1 cellular context compared by ENCODE assay signal in the genomic region with DNA sequence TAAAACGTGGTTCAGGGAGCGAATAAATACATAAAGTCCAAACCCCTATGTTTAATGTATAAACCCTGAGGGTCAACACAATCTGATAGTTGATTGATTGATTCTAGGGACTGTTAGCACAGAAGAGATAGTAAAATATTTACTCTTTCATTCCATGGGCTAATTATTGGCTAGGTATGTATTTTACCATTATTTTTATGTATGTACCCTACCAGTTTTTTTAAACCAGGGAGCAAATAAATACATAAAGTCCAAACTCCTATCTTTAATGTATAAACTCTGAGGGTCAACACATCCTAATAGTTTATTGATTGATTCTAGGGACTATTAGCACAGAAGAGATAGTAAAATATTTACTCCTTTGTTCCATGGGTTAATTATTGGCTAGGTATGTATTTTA.
A peak's percentile ranks its signal among the peaks of the same experiment; 100 is the strongest.
TF ChIP-seq lines count a peak whose summit lies in the region.

No MANE protein-coding gene starts in this region.

TF ChIP-seq in HepG2, 621 proteins besides CTCF, POLR2A, EP300 and RAD21 (continued from another document and continues in another):
- TF ChIP-seq MAFF (IDR thresholded peaks at IDR 0.05; ENCODE audit: low read depth, low read length): no peak
- TF ChIP-seq, protein P1, sequence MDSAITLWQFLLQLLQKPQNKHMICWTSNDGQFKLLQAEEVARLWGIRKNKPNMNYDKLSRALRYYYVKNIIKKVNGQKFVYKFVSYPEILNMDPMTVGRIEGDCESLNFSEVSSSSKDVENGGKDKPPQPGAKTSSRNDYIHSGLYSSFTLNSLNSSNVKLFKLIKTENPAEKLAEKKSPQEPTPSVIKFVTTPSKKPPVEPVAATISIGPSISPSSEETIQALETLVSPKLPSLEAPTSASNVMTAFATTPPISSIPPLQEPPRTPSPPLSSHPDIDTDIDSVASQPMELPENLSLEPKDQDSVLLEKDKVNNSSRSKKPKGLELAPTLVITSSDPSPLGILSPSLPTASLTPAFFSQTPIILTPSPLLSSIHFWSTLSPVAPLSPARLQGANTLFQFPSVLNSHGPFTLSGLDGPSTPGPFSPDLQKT (CRISPR knock-in tag; IDR thresholded peaks at IDR 0.05; ENCODE audit: borderline replicate concordance): no peak
- no peak for TF ChIP-seq KAT7 (CRISPR knock-in tag; IDR thresholded peaks at IDR 0.05; ENCODE audit: borderline replicate concordance)
- peak; percentile 93; the same call in 1 of the 2 replicates for TF ChIP-seq MIXL1 (CRISPR knock-in tag; IDR thresholded peaks at IDR 0.05)
- no peak for TF ChIP-seq POLR2G (IDR thresholded peaks at IDR 0.05; ENCODE audit: low read depth, low read length)
- no peak for TF ChIP-seq DNMT1 (CRISPR knock-in tag; IDR thresholded peaks at IDR 0.05)
- TF ChIP-seq, protein P2, sequence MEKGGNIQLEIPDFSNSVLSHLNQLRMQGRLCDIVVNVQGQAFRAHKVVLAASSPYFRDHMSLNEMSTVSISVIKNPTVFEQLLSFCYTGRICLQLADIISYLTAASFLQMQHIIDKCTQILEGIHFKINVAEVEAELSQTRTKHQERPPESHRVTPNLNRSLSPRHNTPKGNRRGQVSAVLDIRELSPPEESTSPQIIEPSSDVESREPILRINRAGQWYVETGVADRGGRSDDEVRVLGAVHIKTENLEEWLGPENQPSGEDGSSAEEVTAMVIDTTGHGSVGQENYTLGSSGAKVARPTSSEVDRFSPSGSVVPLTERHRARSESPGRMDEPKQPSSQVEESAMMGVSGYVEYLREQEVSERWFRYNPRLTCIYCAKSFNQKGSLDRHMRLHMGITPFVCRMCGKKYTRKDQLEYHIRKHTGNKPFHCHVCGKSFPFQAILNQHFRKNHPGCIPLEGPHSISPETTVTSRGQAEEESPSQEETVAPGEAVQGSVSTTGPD (CRISPR knock-in tag; IDR thresholded peaks at IDR 0.05): no peak
- TF ChIP-seq ZBTB8A (CRISPR knock-in tag; IDR thresholded peaks at IDR 0.05; ENCODE audit: borderline replicate concordance, low read depth): no peak
- peak; percentile 67; the same call in 1 of the 2 replicates for TF ChIP-seq MED1 (CRISPR knock-in tag; IDR thresholded peaks at IDR 0.05)
- TF ChIP-seq, protein P3, sequence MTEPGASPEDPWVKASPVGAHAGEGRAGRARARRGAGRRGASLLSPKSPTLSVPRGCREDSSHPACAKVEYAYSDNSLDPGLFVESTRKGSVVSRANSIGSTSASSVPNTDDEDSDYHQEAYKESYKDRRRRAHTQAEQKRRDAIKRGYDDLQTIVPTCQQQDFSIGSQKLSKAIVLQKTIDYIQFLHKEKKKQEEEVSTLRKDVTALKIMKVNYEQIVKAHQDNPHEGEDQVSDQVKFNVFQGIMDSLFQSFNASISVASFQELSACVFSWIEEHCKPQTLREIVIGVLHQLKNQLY (CRISPR knock-in tag; IDR thresholded peaks at IDR 0.05): 0 out of 2 replicates have a peak, but pooled peaks have one; percentile 13
- TF ChIP-seq CREB1 (IDR thresholded peaks at IDR 0.05): no peak
- TF ChIP-seq CREB1 (CRISPR knock-in tag; IDR thresholded peaks at IDR 0.05): peak; percentile 45
- TF ChIP-seq NR2F6 (IDR thresholded peaks at IDR 0.05): peak; percentile 89
- TF ChIP-seq NR2F6 (CRISPR knock-in tag; IDR thresholded peaks at IDR 0.05): peak; percentile 52
- TF ChIP-seq, protein P4, sequence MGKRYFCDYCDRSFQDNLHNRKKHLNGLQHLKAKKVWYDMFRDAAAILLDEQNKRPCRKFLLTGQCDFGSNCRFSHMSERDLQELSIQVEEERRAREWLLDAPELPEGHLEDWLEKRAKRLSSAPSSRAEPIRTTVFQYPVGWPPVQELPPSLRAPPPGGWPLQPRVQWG (CRISPR knock-in tag; IDR thresholded peaks at IDR 0.05; ENCODE audit: borderline replicate concordance, low read depth): no peak
- TF ChIP-seq ZNF569 (CRISPR knock-in tag; IDR thresholded peaks at IDR 0.05; ENCODE audit: borderline replicate concordance): no peak
- no peak for TF ChIP-seq PHF21A (CRISPR knock-in tag; IDR thresholded peaks at IDR 0.05)
- TF ChIP-seq CREM (IDR thresholded peaks at IDR 0.05): peak; percentile 95
- no peak for TF ChIP-seq CREM (CRISPR knock-in tag; IDR thresholded peaks at IDR 0.05)
- TF ChIP-seq, protein P5, sequence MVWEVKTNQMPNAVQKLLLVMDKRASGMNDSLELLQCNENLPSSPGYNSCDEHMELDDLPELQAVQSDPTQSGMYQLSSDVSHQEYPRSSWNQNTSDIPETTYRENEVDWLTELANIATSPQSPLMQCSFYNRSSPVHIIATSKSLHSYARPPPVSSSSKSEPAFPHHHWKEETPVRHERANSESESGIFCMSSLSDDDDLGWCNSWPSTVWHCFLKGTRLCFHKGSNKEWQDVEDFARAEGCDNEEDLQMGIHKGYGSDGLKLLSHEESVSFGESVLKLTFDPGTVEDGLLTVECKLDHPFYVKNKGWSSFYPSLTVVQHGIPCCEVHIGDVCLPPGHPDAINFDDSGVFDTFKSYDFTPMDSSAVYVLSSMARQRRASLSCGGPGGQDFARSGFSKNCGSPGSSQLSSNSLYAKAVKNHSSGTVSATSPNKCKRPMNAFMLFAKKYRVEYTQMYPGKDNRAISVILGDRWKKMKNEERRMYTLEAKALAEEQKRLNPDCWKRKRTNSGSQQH (CRISPR knock-in tag; IDR thresholded peaks at IDR 0.05; ENCODE audit: low read depth): no peak
- TF ChIP-seq, protein P6, sequence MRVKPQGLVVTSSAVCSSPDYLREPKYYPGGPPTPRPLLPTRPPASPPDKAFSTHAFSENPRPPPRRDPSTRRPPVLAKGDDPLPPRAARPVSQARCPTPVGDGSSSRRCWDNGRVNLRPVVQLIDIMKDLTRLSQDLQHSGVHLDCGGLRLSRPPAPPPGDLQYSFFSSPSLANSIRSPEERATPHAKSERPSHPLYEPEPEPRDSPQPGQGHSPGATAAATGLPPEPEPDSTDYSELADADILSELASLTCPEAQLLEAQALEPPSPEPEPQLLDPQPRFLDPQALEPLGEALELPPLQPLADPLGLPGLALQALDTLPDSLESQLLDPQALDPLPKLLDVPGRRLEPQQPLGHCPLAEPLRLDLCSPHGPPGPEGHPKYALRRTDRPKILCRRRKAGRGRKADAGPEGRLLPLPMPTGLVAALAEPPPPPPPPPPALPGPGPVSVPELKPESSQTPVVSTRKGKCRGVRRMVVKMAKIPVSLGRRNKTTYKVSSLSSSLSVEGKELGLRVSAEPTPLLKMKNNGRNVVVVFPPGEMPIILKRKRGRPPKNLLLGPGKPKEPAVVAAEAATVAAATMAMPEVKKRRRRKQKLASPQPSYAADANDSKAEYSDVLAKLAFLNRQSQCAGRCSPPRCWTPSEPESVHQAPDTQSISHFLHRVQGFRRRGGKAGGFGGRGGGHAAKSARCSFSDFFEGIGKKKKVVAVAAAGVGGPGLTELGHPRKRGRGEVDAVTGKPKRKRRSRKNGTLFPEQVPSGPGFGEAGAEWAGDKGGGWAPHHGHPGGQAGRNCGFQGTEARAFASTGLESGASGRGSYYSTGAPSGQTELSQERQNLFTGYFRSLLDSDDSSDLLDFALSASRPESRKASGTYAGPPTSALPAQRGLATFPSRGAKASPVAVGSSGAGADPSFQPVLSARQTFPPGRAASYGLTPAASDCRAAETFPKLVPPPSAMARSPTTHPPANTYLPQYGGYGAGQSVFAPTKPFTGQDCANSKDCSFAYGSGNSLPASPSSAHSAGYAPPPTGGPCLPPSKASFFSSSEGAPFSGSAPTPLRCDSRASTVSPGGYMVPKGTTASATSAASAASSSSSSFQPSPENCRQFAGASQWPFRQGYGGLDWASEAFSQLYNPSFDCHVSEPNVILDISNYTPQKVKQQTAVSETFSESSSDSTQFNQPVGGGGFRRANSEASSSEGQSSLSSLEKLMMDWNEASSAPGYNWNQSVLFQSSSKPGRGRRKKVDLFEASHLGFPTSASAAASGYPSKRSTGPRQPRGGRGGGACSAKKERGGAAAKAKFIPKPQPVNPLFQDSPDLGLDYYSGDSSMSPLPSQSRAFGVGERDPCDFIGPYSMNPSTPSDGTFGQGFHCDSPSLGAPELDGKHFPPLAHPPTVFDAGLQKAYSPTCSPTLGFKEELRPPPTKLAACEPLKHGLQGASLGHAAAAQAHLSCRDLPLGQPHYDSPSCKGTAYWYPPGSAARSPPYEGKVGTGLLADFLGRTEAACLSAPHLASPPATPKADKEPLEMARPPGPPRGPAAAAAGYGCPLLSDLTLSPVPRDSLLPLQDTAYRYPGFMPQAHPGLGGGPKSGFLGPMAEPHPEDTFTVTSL (CRISPR knock-in tag; IDR thresholded peaks at IDR 0.05; ENCODE audit: borderline replicate concordance): peak; percentile 73; the same call in 1 of the 2 replicates
- TF ChIP-seq ZNF616 (CRISPR knock-in tag; IDR thresholded peaks at IDR 0.05; ENCODE audit: low read depth): no peak
- TF ChIP-seq ZNF558 (CRISPR knock-in tag; IDR thresholded peaks at IDR 0.05; ENCODE audit: borderline replicate concordance): no peak
- TF ChIP-seq ZKSCAN5 (CRISPR knock-in tag; IDR thresholded peaks at IDR 0.05): no peak
- TF ChIP-seq BORCS8-MEF2B (CRISPR knock-in tag; IDR thresholded peaks at IDR 0.05): no peak
- peak; percentile 65; the same call in 1 of the 2 replicates for TF ChIP-seq RXRB (CRISPR knock-in tag; IDR thresholded peaks at IDR 0.05; ENCODE audit: borderline replicate concordance)
- TF ChIP-seq TCF12 (IDR thresholded peaks at IDR 0.05): no peak
- no peak; the same call in 1 of the 2 replicates for TF ChIP-seq TCF12 (CRISPR knock-in tag; IDR thresholded peaks at IDR 0.05)
- TF ChIP-seq ZNF496 (CRISPR knock-in tag; IDR thresholded peaks at IDR 0.05; ENCODE audit: insufficient replicate concordance): no peak
- no peak for TF ChIP-seq STAG1 (CRISPR knock-in tag; IDR thresholded peaks at IDR 0.05)
- no peak for TF ChIP-seq POGZ (CRISPR knock-in tag; IDR thresholded peaks at IDR 0.05)
- TF ChIP-seq TBX3 (IDR thresholded peaks at IDR 0.05; ENCODE audit: borderline replicate concordance): peak; percentile 97
- no peak for TF ChIP-seq YY1 (IDR thresholded peaks at IDR 0.05; ENCODE audit: insufficient read depth, insufficient replicate concordance, low read depth, low read length)
- TF ChIP-seq, protein P7, sequence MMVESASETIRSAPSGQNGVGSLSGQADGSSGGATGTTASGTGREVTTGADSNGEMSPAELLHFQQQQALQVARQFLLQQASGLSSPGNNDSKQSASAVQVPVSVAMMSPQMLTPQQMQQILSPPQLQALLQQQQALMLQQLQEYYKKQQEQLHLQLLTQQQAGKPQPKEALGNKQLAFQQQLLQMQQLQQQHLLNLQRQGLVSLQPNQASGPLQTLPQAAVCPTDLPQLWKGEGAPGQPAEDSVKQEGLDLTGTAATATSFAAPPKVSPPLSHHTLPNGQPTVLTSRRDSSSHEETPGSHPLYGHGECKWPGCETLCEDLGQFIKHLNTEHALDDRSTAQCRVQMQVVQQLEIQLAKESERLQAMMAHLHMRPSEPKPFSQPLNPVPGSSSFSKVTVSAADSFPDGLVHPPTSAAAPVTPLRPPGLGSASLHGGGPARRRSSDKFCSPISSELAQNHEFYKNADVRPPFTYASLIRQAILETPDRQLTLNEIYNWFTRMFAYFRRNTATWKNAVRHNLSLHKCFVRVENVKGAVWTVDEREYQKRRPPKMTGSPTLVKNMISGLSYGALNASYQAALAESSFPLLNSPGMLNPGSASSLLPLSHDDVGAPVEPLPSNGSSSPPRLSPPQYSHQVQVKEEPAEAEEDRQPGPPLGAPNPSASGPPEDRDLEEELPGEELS (CRISPR knock-in tag; IDR thresholded peaks at IDR 0.05): peak; percentile 82
- TF ChIP-seq, protein P8, sequence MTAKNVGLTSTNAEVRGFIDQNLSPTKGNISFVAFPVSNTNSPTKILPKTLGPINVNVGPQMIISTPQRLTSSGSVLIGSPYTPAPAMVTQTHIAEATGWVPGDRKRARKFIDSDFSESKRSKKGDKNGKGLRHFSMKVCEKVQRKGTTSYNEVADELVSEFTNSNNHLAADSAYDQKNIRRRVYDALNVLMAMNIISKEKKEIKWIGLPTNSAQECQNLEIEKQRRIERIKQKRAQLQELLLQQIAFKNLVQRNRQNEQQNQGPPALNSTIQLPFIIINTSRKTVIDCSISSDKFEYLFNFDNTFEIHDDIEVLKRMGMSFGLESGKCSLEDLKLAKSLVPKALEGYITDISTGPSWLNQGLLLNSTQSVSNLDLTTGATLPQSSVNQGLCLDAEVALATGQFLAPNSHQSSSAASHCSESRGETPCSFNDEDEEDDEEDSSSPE (CRISPR knock-in tag; IDR thresholded peaks at IDR 0.05): 0 out of 2 replicates have a peak, but pooled peaks have one; percentile 26
- TF ChIP-seq, protein P9, sequence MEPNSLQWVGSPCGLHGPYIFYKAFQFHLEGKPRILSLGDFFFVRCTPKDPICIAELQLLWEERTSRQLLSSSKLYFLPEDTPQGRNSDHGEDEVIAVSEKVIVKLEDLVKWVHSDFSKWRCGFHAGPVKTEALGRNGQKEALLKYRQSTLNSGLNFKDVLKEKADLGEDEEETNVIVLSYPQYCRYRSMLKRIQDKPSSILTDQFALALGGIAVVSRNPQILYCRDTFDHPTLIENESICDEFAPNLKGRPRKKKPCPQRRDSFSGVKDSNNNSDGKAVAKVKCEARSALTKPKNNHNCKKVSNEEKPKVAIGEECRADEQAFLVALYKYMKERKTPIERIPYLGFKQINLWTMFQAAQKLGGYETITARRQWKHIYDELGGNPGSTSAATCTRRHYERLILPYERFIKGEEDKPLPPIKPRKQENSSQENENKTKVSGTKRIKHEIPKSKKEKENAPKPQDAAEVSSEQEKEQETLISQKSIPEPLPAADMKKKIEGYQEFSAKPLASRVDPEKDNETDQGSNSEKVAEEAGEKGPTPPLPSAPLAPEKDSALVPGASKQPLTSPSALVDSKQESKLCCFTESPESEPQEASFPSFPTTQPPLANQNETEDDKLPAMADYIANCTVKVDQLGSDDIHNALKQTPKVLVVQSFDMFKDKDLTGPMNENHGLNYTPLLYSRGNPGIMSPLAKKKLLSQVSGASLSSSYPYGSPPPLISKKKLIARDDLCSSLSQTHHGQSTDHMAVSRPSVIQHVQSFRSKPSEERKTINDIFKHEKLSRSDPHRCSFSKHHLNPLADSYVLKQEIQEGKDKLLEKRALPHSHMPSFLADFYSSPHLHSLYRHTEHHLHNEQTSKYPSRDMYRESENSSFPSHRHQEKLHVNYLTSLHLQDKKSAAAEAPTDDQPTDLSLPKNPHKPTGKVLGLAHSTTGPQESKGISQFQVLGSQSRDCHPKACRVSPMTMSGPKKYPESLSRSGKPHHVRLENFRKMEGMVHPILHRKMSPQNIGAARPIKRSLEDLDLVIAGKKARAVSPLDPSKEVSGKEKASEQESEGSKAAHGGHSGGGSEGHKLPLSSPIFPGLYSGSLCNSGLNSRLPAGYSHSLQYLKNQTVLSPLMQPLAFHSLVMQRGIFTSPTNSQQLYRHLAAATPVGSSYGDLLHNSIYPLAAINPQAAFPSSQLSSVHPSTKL (CRISPR knock-in tag; IDR thresholded peaks at IDR 0.05): peak; percentile 83
- TF ChIP-seq RARG (CRISPR knock-in tag; IDR thresholded peaks at IDR 0.05; ENCODE audit: low read depth): no peak
- TF ChIP-seq ZMYM2 (CRISPR knock-in tag; IDR thresholded peaks at IDR 0.05): no peak
- no peak for TF ChIP-seq GPN1 (CRISPR knock-in tag; IDR thresholded peaks at IDR 0.05; ENCODE audit: borderline replicate concordance)
- no peak for TF ChIP-seq ZFP36L2 (CRISPR knock-in tag; IDR thresholded peaks at IDR 0.05)
- TF ChIP-seq MXI1 (IDR thresholded peaks at IDR 0.05; ENCODE audit: borderline replicate concordance, low read depth, low read length): no peak
- no peak for TF ChIP-seq SUZ12 (IDR thresholded peaks at IDR 0.05; ENCODE audit: low read depth, low read length)
- no peak for TF ChIP-seq KLF12 (CRISPR knock-in tag; IDR thresholded peaks at IDR 0.05; ENCODE audit: borderline replicate concordance)
- no peak for TF ChIP-seq CEBPG (CRISPR knock-in tag; IDR thresholded peaks at IDR 0.05)
- TF ChIP-seq ZNF317 (CRISPR knock-in tag; IDR thresholded peaks at IDR 0.05): no peak
- TF ChIP-seq GATAD2A (CRISPR knock-in tag; IDR thresholded peaks at IDR 0.05): peak; percentile 63; the same call in 1 of the 2 replicates
- peak; percentile 91 for TF ChIP-seq FOXA3 (CRISPR knock-in tag; IDR thresholded peaks at IDR 0.05)
- peak; percentile 81 for TF ChIP-seq TCF7 (IDR thresholded peaks at IDR 0.05; ENCODE audit: low read depth)
- no peak for TF ChIP-seq NRL (CRISPR knock-in tag; IDR thresholded peaks at IDR 0.05; ENCODE audit: borderline replicate concordance)
- no peak for TF ChIP-seq EED (CRISPR knock-in tag; IDR thresholded peaks at IDR 0.05)
